ENCODE assay signal across 24 cellular contexts in the genomic region with DNA sequence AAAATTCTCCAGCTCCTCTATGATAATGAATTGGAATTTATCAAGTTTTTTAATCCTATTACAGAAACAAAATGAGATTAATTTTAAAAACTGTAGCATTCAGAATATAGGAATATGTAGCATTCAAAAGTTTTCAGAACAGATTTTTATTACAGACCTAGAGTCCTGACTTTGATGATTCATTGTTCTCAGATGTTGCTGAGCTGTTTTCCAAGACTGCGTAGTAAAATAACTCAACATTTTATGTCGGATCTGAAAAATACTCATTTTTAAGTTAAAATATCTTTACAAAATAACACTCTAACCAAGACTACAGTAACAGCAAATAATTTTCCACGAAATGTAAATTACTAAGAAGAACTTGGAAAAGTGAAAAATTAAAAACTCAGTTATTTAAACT.
"Had no signal": no experiment of that assay in that cellular context is flagged by ENCODE, and none has a peak within 500 bp of the region (broad histone marks: within the 10 kb centered on the region; RNA-seq: fewer than 3 reads in every experiment).

No MANE protein-coding gene starts in this region.

- H3K36me3 ChIP-seq: esophagus squamous epithelium, left lung, lower lobe of right lung, right atrium auricular region, spleen, transverse colon had no signal

- FAIRE-seq: urothelium cell line had no signal

- ATAC-seq: activated CD4-positive, alpha-beta T cell treated with anti-CD3 and anti-CD28 coated beads for 36 hours; activated CD8-positive, alpha-beta memory T cell treated with anti-CD3 and anti-CD28 coated beads, Interleukin-2, amount 10 ng/mL, durations not matched to agents 7 days and 5 days; activated CD8-positive, alpha-beta T cell treated with anti-CD3 and anti-CD28 coated beads, Interleukin-2, amount 10 ng/mL, durations not matched to agents 7 days and 5 days; activated naive CD4-positive, alpha-beta T cell treated with anti-CD3 and anti-CD28 coated beads, Interleukin-2, amount 50 U/mL, for 72 hours; activated T-cell treated with anti-CD3 and anti-CD28 coated beads, Interleukin-2, amount 50 U/mL, for 72 hours; foreskin keratinocyte; left lung; lower lobe of right lung; natural killer cell treated with Interleukin-12 subunit alpha and Interleukin-12 subunit beta and Interleukin-15 and Interleukin-18, amount 100 ng/mL, for 72 hours had no signal

- H3K9me3 ChIP-seq: esophagus squamous epithelium, left lung, lower lobe of right lung, right atrium auricular region, spleen, testis, transverse colon had no signal

- H3K4me1 ChIP-seq: esophagus squamous epithelium, foreskin keratinocyte, left lung, lower lobe of right lung, right atrium auricular region, spleen, testis, transverse colon had no signal

- H3K27ac ChIP-seq: epithelial cell of prostate, esophagus squamous epithelium, foreskin keratinocyte, left lung, lower lobe of right lung, right atrium auricular region, spleen, testis, transverse colon had no signal

- DNase-seq: activated CD4-positive, alpha-beta T cell treated with anti-CD3 and anti-CD28 coated beads for 36 hours; activated CD4-positive, CD25-positive, alpha-beta regulatory T cell; activated CD8-positive, alpha-beta memory T cell treated with anti-CD3 and anti-CD28 coated beads, Interleukin-2, amount 10 ng/mL, durations not matched to agents 7 days and 5 days; activated CD8-positive, alpha-beta T cell treated with anti-CD3 and anti-CD28 coated beads, Interleukin-2, amount 10 ng/mL, durations not matched to agents 7 days and 5 days; activated naive CD4-positive, alpha-beta T cell; activated T-cell treated with anti-CD3 and anti-CD28 coated beads, Interleukin-2, amount 50 U/mL, for 72 hours; anterior cingulate cortex; dermis blood vessel endothelial cell; effector CD4-positive, alpha-beta T cell; esophagus squamous epithelium; foreskin keratinocyte; left lung; lower lobe of right lung; mesendoderm; spleen; stimulated activated CD4-positive, alpha-beta T cell treated with anti-CD3 and anti-CD28 coated beads, Interleukin-2, amount 100 ng/mL, for 48 hours; stimulated activated naive CD4-positive, alpha-beta T cell treated with Interleukin-2 at 50 U/mL for 16 hours; testis; transverse colon had no signal

- H3K4me3 ChIP-seq: esophagus squamous epithelium, left lung, lower lobe of right lung, right atrium auricular region, spleen, testis, transverse colon had no signal

- H3K27me3 ChIP-seq: esophagus squamous epithelium, foreskin keratinocyte, left lung, right atrium auricular region, spleen, testis, transverse colon had no signal
